Comparison of ENCODE assay signal across 12 cellular contexts in genomic region chr17:42402121-42402516, GRCh38. TPM values are rescaled to one million over a fixed set of nuclear protein-coding genes. Genes with fewer than 3 reads are reported as not detected.
DNase-seq lines count a peak whose midpoint lies in the region; ATAC-seq and TF ChIP-seq lines count a peak whose summit lies in the region.
"Had no signal": no experiment of that assay in that cellular context is flagged by ENCODE, and none has a peak within 500 bp of the region (broad histone marks: within the 10 kb centered on the region; RNA-seq: fewer than 3 reads in every experiment).

No MANE protein-coding gene starts in this region.

- H2AFZ ChIP-seq in osteoblast (ENCODE audit: low read length) = no peak overlapping the region

- no TSS peak for BruUV-seq in Calu3 (replicated peaks; lab: Mats Ljungman, UMichigan)

- peaks cover 72% of the 10 kb centered on the region for H4K20me1 ChIP-seq in osteoblast (ENCODE audit: insufficient read depth, low read length)

- no peaks in the 10 kb centered on the region for H3K9me3 Mint-ChIP-seq in Calu3 (ENCODE audit: low read depth, unreplicated experiment)
- H3K9me3 Mint-ChIP-seq: CD4-positive, alpha-beta T cell had no signal

- H3K4me3 ChIP-seq in HUES64 (ENCODE audit: low read length) = no peak overlapping the region
- H3K4me3 ChIP-seq in colonic mucosa = no peak overlapping the region
- no peak overlapping the region for H3K4me3 ChIP-seq in osteoblast (ENCODE audit: insufficient read depth, low read length)
- H3K4me3 ChIP-seq in effector memory CD4-positive, alpha-beta T cell (ENCODE audit: insufficient read depth, low read depth, low read length, poor library complexity, severe bottlenecking) = no peak overlapping the region

- WGBS in HUES64 = 17% methylated on average over 3 of the region's 3 CpGs

- no peaks in the 10 kb centered on the region for H3K36me3 Mint-ChIP-seq in Calu3 (ENCODE audit: insufficient read depth, unreplicated experiment)
- H3K36me3 Mint-ChIP-seq: activated CD8-positive, alpha-beta memory T cell treated with anti-CD3 and anti-CD28 coated beads, Interleukin-2, amount 10 ng/mL, durations not matched to agents 7 days and 5 days had no signal

- H3K36me3 ChIP-seq in HUES64 (ENCODE audit: insufficient read depth, low read length) (peaks cover 14% of the 10 kb centered on the region; the same call in 1 of the 2 replicates), colonic mucosa (no peaks in the 10 kb centered on the region), osteoblast (ENCODE audit: insufficient read depth, low read length) (peaks cover 42% of the 10 kb centered on the region)
- no peaks in the 10 kb centered on the region for H3K36me3 ChIP-seq in effector memory CD4-positive, alpha-beta T cell (ENCODE audit: control insufficient read depth, insufficient read depth, low read length)

- H3K9me3 ChIP-seq in HUES64 (ENCODE audit: insufficient read depth, low read depth, low read length) (no peaks in the 10 kb centered on the region), colonic mucosa (no peaks in the 10 kb centered on the region), osteoblast (ENCODE audit: low read depth, low read length) (no peaks in the 10 kb centered on the region)
- H3K9me3 ChIP-seq in effector memory CD4-positive, alpha-beta T cell (ENCODE audit: control insufficient read depth, low read length) = no peaks in the 10 kb centered on the region

- no peaks in the 10 kb centered on the region for H3K27me3 ChIP-seq in HUES64 (ENCODE audit: insufficient read depth, low read length)
- H3K27me3 ChIP-seq in colonic mucosa = no peaks in the 10 kb centered on the region
- H3K27me3 ChIP-seq in osteoblast (ENCODE audit: insufficient read depth, low read length) = no peaks in the 10 kb centered on the region
- H3K27me3 ChIP-seq in effector memory CD4-positive, alpha-beta T cell (replicated peaks; ENCODE audit: control insufficient read depth, insufficient read depth, low read length, poor library complexity, severe bottlenecking) = no peaks in the 10 kb centered on the region

- H3K79me2 ChIP-seq in osteoblast (ENCODE audit: insufficient read depth, low read length) = peaks cover 53% of the 10 kb centered on the region

- H3K27ac Mint-ChIP-seq in Calu3 (ENCODE audit: unreplicated experiment) = peak overlapping the region; percentile 14
- H3K27ac Mint-ChIP-seq: activated CD8-positive, alpha-beta memory T cell treated with anti-CD3 and anti-CD28 coated beads, Interleukin-2, amount 10 ng/mL, durations not matched to agents 7 days and 5 days; CD4-positive, alpha-beta T cell had no signal

- CTCF ChIA-PET in Calu3 (lab: Charles Lee) = interaction anchor here (0.6 to 3.0 kb wide), 6 partner anchors 73 to 386 kb away, joined by 3 to 10 read pairs (median 4); no protein-coding TSS in a partner anchor

- DNase-seq in Calu3 = no peak
- DNase-seq in colonic mucosa = peak; percentile 75
- peak; percentile 35 for DNase-seq in osteoblast (ENCODE audit: insufficient read length, low spot score, missing footprints)
- no peak for DNase-seq in DMS79 treated with DMSO at 0.1 percent for 48 hours (lab: John Stamatoyannopoulos, UW)
- no peak for DNase-seq in effector memory CD4-positive, alpha-beta T cell
- DNase-seq in HuH-7.5 (ENCODE audit: low spot score) = no peak
- DNase-seq: activated CD8-positive, alpha-beta memory T cell treated with anti-CD3 and anti-CD28 coated beads, Interleukin-2, amount 10 ng/mL, durations not matched to agents 7 days and 5 days; CD4-positive, alpha-beta T cell; NCI-H1694; OCI-M1 had no signal

- H3K4me1 ChIP-seq in HUES64 (ENCODE audit: insufficient read depth, low read length) = peaks cover 33% of the 10 kb centered on the region
- H3K4me1 ChIP-seq in colonic mucosa = no peaks in the 10 kb centered on the region
- peaks cover 28% of the 10 kb centered on the region for H3K4me1 ChIP-seq in osteoblast (ENCODE audit: insufficient read depth, low read length)
- peaks cover 8% of the 10 kb centered on the region for H3K4me1 ChIP-seq in effector memory CD4-positive, alpha-beta T cell (ENCODE audit: control insufficient read depth, insufficient read depth, low read length, poor library complexity, severe bottlenecking)

- no peak overlapping the region for H3K4me3 Mint-ChIP-seq in Calu3 (ENCODE audit: low read depth, unreplicated experiment)
- H3K4me3 Mint-ChIP-seq: activated CD8-positive, alpha-beta memory T cell treated with anti-CD3 and anti-CD28 coated beads, Interleukin-2, amount 10 ng/mL, durations not matched to agents 7 days and 5 days; CD4-positive, alpha-beta T cell had no signal

- no peaks in the 10 kb centered on the region for H3K27me3 Mint-ChIP-seq in Calu3 (ENCODE audit: unreplicated experiment)
- H3K27me3 Mint-ChIP-seq: CD4-positive, alpha-beta T cell had no signal

- H3K4me2 ChIP-seq in osteoblast (ENCODE audit: insufficient read depth, low read length) = no peak overlapping the region

- H3K27ac ChIP-seq in HUES64 (ENCODE audit: low read depth, low read length) (peak overlapping the region; percentile 80), colonic mucosa (peak overlapping the region; percentile 78), osteoblast (ENCODE audit: low read depth, low read length) (peak overlapping the region; percentile 31)
- H3K27ac ChIP-seq in effector memory CD4-positive, alpha-beta T cell (ENCODE audit: insufficient read depth, low read length, poor library complexity, severe bottlenecking) = no peak overlapping the region

- no peak for ATAC-seq in HG03139 (IDR thresholded peaks at IDR 0.05; ENCODE audit: unreplicated experiment)
- ATAC-seq: activated CD8-positive, alpha-beta memory T cell treated with anti-CD3 and anti-CD28 coated beads, Interleukin-2, amount 10 ng/mL, durations not matched to agents 7 days and 5 days had no signal

- intact Hi-C loops in Calu3 (cut with micrococcal nuclease; ENCODE audit: unreplicated experiment) = loop anchor here (10.0 kb wide), 1 partner anchor 287 kb away; the partner anchor contains the start of gene DHX58
- intact Hi-C loops in colonic mucosa (cut with DNase I) = no loop called here

- H3K9ac ChIP-seq in HUES64 (ENCODE audit: low read depth, low read length) (peak overlapping the region; percentile 37; the same call in 1 of the 2 replicates), colonic mucosa (ENCODE audit: low read depth in 2 of 2, low read length in 2 of 2) (peak overlapping the region in 1 of 2 donors; percentile 67)

- H3K4me1 Mint-ChIP-seq in Calu3 (ENCODE audit: low read depth, unreplicated experiment) = peaks cover 38% of the 10 kb centered on the region

- TF ChIP-seq CTCF in Calu3 (IDR thresholded peaks at IDR 0.05; ENCODE audit: unreplicated experiment) (no peak), colonic mucosa (IDR thresholded peaks at IDR 0.05) (no peak), osteoblast (IDR thresholded peaks at IDR 0.05; ENCODE audit: extremely low read depth, low read depth, low read length) (no peak)

RNA-seq across cellular contexts. Expression of gene STAT3, which starts 13.9 kb away (rescaled TPM):
- 183 and 196 TPM in 2 replicates for total RNA-seq in Calu3 (2022)
- polyA plus RNA-seq in HUES64 (2013, experiment 1 of 2) = 50.2 TPM
- 47.3 TPM for polyA plus RNA-seq in HUES64 (2013, experiment 2 of 2)
- 100 to 1,000 TPM; 137 to 216 TPM for total RNA-seq in colonic mucosa
- total RNA-seq in osteoblast = 197 and 206 TPM in 2 replicates

RNA-seq across cellular contexts. Expression of gene CAVIN1, which starts 20.9 kb away (rescaled TPM):
- total RNA-seq in Calu3 (2022) = 4.0 and 6.7 TPM in 2 replicates
- polyA plus RNA-seq in HUES64 (2013, experiment 1 of 2) = 12.7 TPM
- polyA plus RNA-seq in HUES64 (2013, experiment 2 of 2) = 12.7 TPM
- 10 to 100 TPM; 25.2 to 74.6 TPM for total RNA-seq in colonic mucosa
- 861 and 988 TPM in 2 replicates for total RNA-seq in osteoblast

RNA-seq across cellular contexts. Expression of gene ATP6V0A1, which starts 56.6 kb away (rescaled TPM):
- total RNA-seq in Calu3 (2022) = 140 and 141 TPM in 2 replicates
- polyA plus RNA-seq in HUES64 (2013, experiment 1 of 2) = 24.8 TPM
- 25.4 TPM for polyA plus RNA-seq in HUES64 (2013, experiment 2 of 2)
- total RNA-seq in colonic mucosa = 10 to 100 TPM; 77.6 to 93.0 TPM
- total RNA-seq in osteoblast = 52.5 and 53.9 TPM in 2 replicates

Comparison
In these comparisons a context has a peak if more than half of its experiments do, and no peak if none do; other contexts are left out.
1. DNase-seq: peak in colonic mucosa (single experiment) and osteoblast (single experiment); none in Calu3 (single experiment), DMS79 treated with DMSO at 0.1 percent for 48 hours (single experiment), effector memory CD4-positive, alpha-beta T cell (0 of 3) and HuH-7.5 (single experiment).
2. RNA of gene CAVIN1, which starts 20.9 kb away (total RNA-seq): 861 to 988 TPM in osteoblast; 25.2 to 74.6 TPM in colonic mucosa and 4.0 to 6.7 TPM in Calu3; every median in the first group is over 10 times any median in the second.